20 cellular contexts compared by ENCODE assay signal in the genomic region with DNA sequence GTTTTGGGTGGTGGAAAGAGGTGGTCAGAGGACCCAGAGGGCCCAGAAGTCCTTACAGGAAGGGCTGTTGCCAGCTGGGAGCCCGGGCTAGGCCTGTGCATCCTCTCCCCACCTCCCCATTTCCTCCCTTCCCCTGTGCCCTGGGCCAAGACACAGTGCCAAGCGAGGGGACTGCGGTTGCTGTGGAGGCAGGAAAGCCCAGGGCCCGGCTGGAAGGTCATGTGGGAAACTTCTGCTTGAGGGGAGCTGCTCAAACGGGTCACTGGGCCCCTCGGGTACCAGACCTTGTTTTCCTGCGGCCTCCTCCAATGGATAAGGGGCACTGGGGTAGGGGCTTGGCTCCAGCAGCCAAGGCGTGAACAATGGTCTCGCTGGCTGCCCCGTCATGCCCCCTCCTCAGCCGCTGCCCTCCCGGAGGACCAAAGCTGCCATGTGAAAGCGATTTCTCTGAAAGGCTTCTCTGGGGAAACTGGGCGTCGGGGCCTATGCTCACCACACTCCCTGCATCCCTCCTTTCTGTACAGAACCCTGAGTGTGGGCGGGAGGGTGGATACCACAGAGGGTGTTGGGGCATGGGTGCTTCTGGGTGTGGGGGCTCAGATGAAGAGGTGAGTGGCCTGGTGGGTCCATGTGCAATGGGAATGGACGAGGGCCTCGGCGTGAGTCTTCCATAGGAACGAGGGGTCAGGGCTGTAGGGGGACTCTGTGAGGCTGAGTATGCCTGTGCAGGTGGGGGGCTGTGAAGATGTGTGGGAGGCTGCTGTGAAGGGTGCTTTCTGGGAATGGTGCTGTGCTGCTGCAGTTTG.
DNase-seq lines count a peak whose midpoint lies in the region; ATAC-seq and TF ChIP-seq lines count a peak whose summit lies in the region.
"Had no signal": no experiment of that assay in that cellular context is flagged by ENCODE, and none has a peak within 500 bp of the region (broad histone marks: within the 10 kb centered on the region; RNA-seq: fewer than 3 reads in every experiment).

No MANE protein-coding gene starts in this region.

- CTCF ChIA-PET in activated B cell treated with CpG ODN at 0.5 μM for 24 hours (lab: Charles Lee), result interaction anchor here (1.1 to 1.8 kb wide), 3 partner anchors 14 to 265 kb away, joined by 4 to 6 read pairs (median 5); no protein-coding TSS in a partner anchor

- no peaks in the 10 kb centered on the region for H3K36me3 ChIP-seq in suprapubic skin
- H3K36me3 ChIP-seq: BLaER1 treated with 17β-estradiol and CSF1 and Interleukin-3, amounts not matched to agents 10 nM and 100 nM had no signal

- H3K9me3 ChIP-seq in suprapubic skin, result no peaks in the 10 kb centered on the region
- H3K9me3 ChIP-seq: BLaER1 treated with 17β-estradiol and CSF1 and Interleukin-3, amounts not matched to agents 10 nM and 100 nM had no signal

- no peaks in the 10 kb centered on the region for H3K27me3 ChIP-seq in suprapubic skin
- H3K27me3 ChIP-seq: BLaER1 treated with 17β-estradiol and CSF1 and Interleukin-3, amounts not matched to agents 10 nM and 100 nM had no signal

- H3K27ac ChIP-seq in suprapubic skin, result no peak overlapping the region
- H3K27ac ChIP-seq: BLaER1 treated with 17β-estradiol and CSF1 and Interleukin-3, amounts not matched to agents 10 nM and 100 nM had no signal

- TF ChIP-seq CTCF in activated B cell treated with CpG ODN at 0.5 μM for 24 hours (IDR thresholded peaks at IDR 0.05), result no peak
- no peak for TF ChIP-seq CTCF in suprapubic skin (IDR thresholded peaks at IDR 0.05)
- no peak for TF ChIP-seq CTCF in GM13977 (IDR thresholded peaks at IDR 0.05; ENCODE audit: extremely low read depth, insufficient read depth, missing control alignments)

- DNase-seq in activated naive CD4-positive, alpha-beta T cell (lab: John Stamatoyannopoulos, UW), result no peak
- peak; percentile 9 for DNase-seq in activated B cell treated with CpG ODN at 0.5 μM for 24 hours
- peak; percentile 81 for DNase-seq in mesenteric fat pad (ENCODE audit: low spot score)
- peak; percentile 44 to 73 for DNase-seq in suprapubic skin (ENCODE audit: low spot score in 2 of 2)
- no peak for DNase-seq in GM13977 (ENCODE audit: low spot score)
- no peak for DNase-seq in NCI-H526 (lab: John Stamatoyannopoulos, UW)
- no peak for DNase-seq in COLO668 (lab: John Stamatoyannopoulos, UW; ENCODE audit: unreplicated experiment)
- DNase-seq: CD8-positive, alpha-beta memory T cell; DMS79 treated with DMSO at 0.1 percent for 48 hours; KBM-7; MV-4-11; NCI-H1417 treated with DMSO at 0.1 percent for 48 hours; NCI-H2029; NCI-H2171; NCI-H446 treated with DMSO at 0.1 percent for 48 hours; NCI-H748 treated with DMSO at 0.1 percent for 48 hours; OCI-M1; RPMI8226 had no signal

- WGBS in suprapubic skin, result 93% methylated on average over 7 of the region's 20 CpGs

- TF ChIP-seq POLR2A in suprapubic skin (IDR thresholded peaks at IDR 0.05), result no peak

- in situ Hi-C loops in GM13977 (cut with MboI; ENCODE audit: low pct_unique_long_range_greater_than_20kb, low sequenced_read_pairs, unreplicated experiment), result no loop called here

- no peak for TF ChIP-seq EP300 in suprapubic skin (IDR thresholded peaks at IDR 0.05)

- POLR2A ChIA-PET in activated B cell treated with CpG ODN at 0.5 μM for 24 hours (lab: Charles Lee), result no interaction called here

- intact Hi-C loops in activated B cell treated with CpG ODN at 0.5 μM for 24 hours (cut with micrococcal nuclease), result loop anchor here (1.0 kb wide), 2 partner anchors 266 to 294 kb away; no protein-coding TSS in a partner anchor

- peaks cover 25% of the 10 kb centered on the region for H3K4me1 Mint-ChIP-seq in activated naive CD4-positive, alpha-beta T cell treated with anti-CD3 and anti-CD28 coated beads, Interleukin-2, amount 50 U/mL, for 24 hours
- H3K4me1 Mint-ChIP-seq in activated B cell treated with CpG ODN at 0.5 μM for 24 hours, result no peaks in the 10 kb centered on the region

- H3K4me3 ChIP-seq in suprapubic skin, result no peak overlapping the region
- H3K4me3 ChIP-seq: BLaER1 treated with 17β-estradiol and CSF1 and Interleukin-3, amounts not matched to agents 10 nM and 100 nM had no signal

- no peak for ATAC-seq in activated B cell treated with CpG ODN at 0.5 μM for 24 hours (ENCODE audit: low read depth)

- no peaks in the 10 kb centered on the region for H3K36me3 Mint-ChIP-seq in activated naive CD4-positive, alpha-beta T cell treated with anti-CD3 and anti-CD28 coated beads, Interleukin-2, amount 50 U/mL, for 24 hours
- H3K36me3 Mint-ChIP-seq in activated B cell treated with CpG ODN at 0.5 μM for 24 hours (ENCODE audit: low read depth), result no peaks in the 10 kb centered on the region
- H3K36me3 Mint-ChIP-seq: CD8-positive, alpha-beta memory T cell had no signal

- H3K27me3 Mint-ChIP-seq in activated naive CD4-positive, alpha-beta T cell treated with anti-CD3 and anti-CD28 coated beads, Interleukin-2, amount 50 U/mL, for 24 hours, result no peaks in the 10 kb centered on the region
- H3K27me3 Mint-ChIP-seq in activated B cell treated with CpG ODN at 0.5 μM for 24 hours, result no peaks in the 10 kb centered on the region

- H3K9me3 Mint-ChIP-seq in activated naive CD4-positive, alpha-beta T cell treated with anti-CD3 and anti-CD28 coated beads, Interleukin-2, amount 50 U/mL, for 24 hours, result no peaks in the 10 kb centered on the region
- no peaks in the 10 kb centered on the region for H3K9me3 Mint-ChIP-seq in activated B cell treated with CpG ODN at 0.5 μM for 24 hours

- peak overlapping the region; percentile 1 for H3K27ac Mint-ChIP-seq in activated naive CD4-positive, alpha-beta T cell treated with anti-CD3 and anti-CD28 coated beads, Interleukin-2, amount 50 U/mL, for 24 hours
- H3K27ac Mint-ChIP-seq in activated B cell treated with CpG ODN at 0.5 μM for 24 hours, result no peak overlapping the region

- no peaks in the 10 kb centered on the region for H3K4me1 ChIP-seq in suprapubic skin

- H3K4me3 Mint-ChIP-seq in activated naive CD4-positive, alpha-beta T cell treated with anti-CD3 and anti-CD28 coated beads, Interleukin-2, amount 50 U/mL, for 24 hours, result no peak overlapping the region
- H3K4me3 Mint-ChIP-seq in activated B cell treated with CpG ODN at 0.5 μM for 24 hours, result no peak overlapping the region
- H3K4me3 Mint-ChIP-seq: CD8-positive, alpha-beta memory T cell had no signal

Comparison
In these comparisons a context has a peak if more than half of its experiments do, and no peak if none do; other contexts are left out.
1. DNase-seq: peak in activated B cell treated with CpG ODN at 0.5 μM for 24 hours (single experiment), mesenteric fat pad (single experiment) and suprapubic skin (2 of 2); none in activated naive CD4-positive, alpha-beta T cell (0 of 4), GM13977 (single experiment), NCI-H526 (0 of 2) and COLO668 (single experiment).